22 cellular contexts compared by ENCODE assay signal in the genomic region with DNA sequence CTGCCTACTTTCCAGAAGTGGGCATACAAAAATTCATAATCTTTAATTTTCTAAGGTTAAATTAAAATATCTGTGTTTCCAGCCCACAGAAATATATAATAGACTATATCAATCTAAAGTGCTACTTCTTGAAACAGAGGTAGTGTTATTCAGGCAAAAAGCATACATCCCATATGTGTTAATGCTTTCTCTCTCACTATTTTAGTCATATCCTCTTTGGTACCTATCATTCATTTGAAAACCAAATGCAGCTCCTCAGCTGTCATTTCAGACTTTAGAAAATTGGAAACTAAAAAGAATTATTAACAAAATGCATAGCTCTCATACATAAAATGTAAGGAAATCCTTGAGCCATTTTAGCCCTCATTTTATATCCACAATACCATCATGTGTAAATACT. TPM values are rescaled to one million over a fixed set of nuclear protein-coding genes. Genes with fewer than 3 reads are reported as not detected.
DNase-seq lines count a peak whose midpoint lies in the region; ATAC-seq and TF ChIP-seq lines count a peak whose summit lies in the region.
"Had no signal": no experiment of that assay in that cellular context is flagged by ENCODE, and none has a peak within 500 bp of the region (broad histone marks: within the 10 kb centered on the region; RNA-seq: fewer than 3 reads in every experiment).

No MANE protein-coding gene starts in this region.

- DNase-seq in suprapubic skin (ENCODE audit: low spot score in 2 of 2) (no peak), A172 (ENCODE audit: low spot score) (no peak), cerebellar nuclear complex (lab: John Stamatoyannopoulos, UW) (no peak)
- no peak for DNase-seq in stimulated activated naive CD8-positive, alpha-beta T cell treated with anti-CD3 and anti-CD28 coated beads, Interleukin-15, Interleukin-2, amounts not matched to agents 100 U/mL and 50 U/mL, for 24 hours
- DNase-seq: activated CD4-positive, alpha-beta T cell treated with anti-CD3 and anti-CD28 coated beads for 1 hour; activated naive CD8-positive, alpha-beta T cell treated with anti-CD3 and anti-CD28 coated beads for 36 hours; CD4-positive, CD25-positive, alpha-beta regulatory T cell; colonic mucosa; HCEC 1CT; immature natural killer cell; MM.1S; NCI-H146; NCI-H2171 treated with DMSO at 0.1 percent for 48 hours; NCI-H748 treated with DMSO at 0.1 percent for 48 hours; OCI-M1; right lobe of liver; SHP77 treated with DMSO at 0.1 percent for 48 hours had no signal

- peaks cover 2% of the 10 kb centered on the region for H3K27me3 Mint-ChIP-seq in activated T-helper 17 cell treated with anti-CD3 and anti-CD28 coated beads, Interleukin-2, amount 50 U/mL, for 72 hours

- TF ChIP-seq EP300 in suprapubic skin (IDR thresholded peaks at IDR 0.05): no peak

- H3K9me3 ChIP-seq in suprapubic skin: no peaks in the 10 kb centered on the region
- H3K9me3 ChIP-seq: colonic mucosa, right lobe of liver had no signal

- H3K9me3 Mint-ChIP-seq in activated T-helper 17 cell treated with anti-CD3 and anti-CD28 coated beads, Interleukin-2, amount 50 U/mL, for 72 hours: peaks cover under 1% of the 10 kb centered on the region

- no peaks in the 10 kb centered on the region for H3K36me3 ChIP-seq in suprapubic skin
- H3K36me3 ChIP-seq: colonic mucosa, right lobe of liver had no signal

- no peak overlapping the region for H3K27ac Mint-ChIP-seq in activated T-helper 17 cell treated with anti-CD3 and anti-CD28 coated beads, Interleukin-2, amount 50 U/mL, for 72 hours
- H3K27ac Mint-ChIP-seq: activated naive CD8-positive, alpha-beta T cell treated with anti-CD3 and anti-CD28 coated beads for 36 hours; CD4-positive, CD25-positive, alpha-beta regulatory T cell; immature natural killer cell had no signal

- ATAC-seq in GM18867 (IDR thresholded peaks at IDR 0.05; ENCODE audit: unreplicated experiment): peak; percentile 57
- ATAC-seq in GM21619 (IDR thresholded peaks at IDR 0.05; ENCODE audit: unreplicated experiment): peak; percentile 91
- ATAC-seq in activated T-helper 17 cell treated with anti-CD3 and anti-CD28 coated beads, Interleukin-2, amount 50 U/mL, for 72 hours (replicated peaks): peak; percentile 28
- no peak for ATAC-seq in stimulated activated naive CD8-positive, alpha-beta T cell treated with anti-CD3 and anti-CD28 coated beads, Interleukin-15, Interleukin-2, amounts not matched to agents 100 U/mL and 50 U/mL, for 24 hours
- ATAC-seq: right lobe of liver had no signal

- H3K27ac ChIP-seq in suprapubic skin: no peak overlapping the region
- H3K27ac ChIP-seq: colonic mucosa, right lobe of liver had no signal

- H3K4me1 ChIP-seq in suprapubic skin: no peaks in the 10 kb centered on the region
- H3K4me1 ChIP-seq: colonic mucosa, right lobe of liver had no signal

- H3K36me3 Mint-ChIP-seq in activated T-helper 17 cell treated with anti-CD3 and anti-CD28 coated beads, Interleukin-2, amount 50 U/mL, for 72 hours (ENCODE audit: low read depth): no peaks in the 10 kb centered on the region
- H3K36me3 Mint-ChIP-seq: activated naive CD8-positive, alpha-beta T cell treated with anti-CD3 and anti-CD28 coated beads for 36 hours; CD4-positive, CD25-positive, alpha-beta regulatory T cell; immature natural killer cell had no signal

- H3K4me3 Mint-ChIP-seq in activated T-helper 17 cell treated with anti-CD3 and anti-CD28 coated beads, Interleukin-2, amount 50 U/mL, for 72 hours: no peak overlapping the region
- H3K4me3 Mint-ChIP-seq: activated naive CD8-positive, alpha-beta T cell treated with anti-CD3 and anti-CD28 coated beads for 36 hours; CD4-positive, CD25-positive, alpha-beta regulatory T cell; immature natural killer cell had no signal

- no peak for TF ChIP-seq POLR2A in suprapubic skin (IDR thresholded peaks at IDR 0.05)

- peak overlapping the region; percentile 15 for H3K4me3 ChIP-seq in suprapubic skin
- H3K4me3 ChIP-seq: colonic mucosa, lung, right lobe of liver had no signal

- H3K27me3 ChIP-seq in suprapubic skin: no peaks in the 10 kb centered on the region
- H3K27me3 ChIP-seq: colonic mucosa, right lobe of liver had no signal

- H3K4me1 Mint-ChIP-seq in activated T-helper 17 cell treated with anti-CD3 and anti-CD28 coated beads, Interleukin-2, amount 50 U/mL, for 72 hours: no peaks in the 10 kb centered on the region
- H3K4me1 Mint-ChIP-seq: immature natural killer cell had no signal

- no peak for TF ChIP-seq CTCF in suprapubic skin (IDR thresholded peaks at IDR 0.05)

RNA-seq across cellular contexts. Expression of a gene that starts 0.9 kb away (rescaled TPM):
- total RNA-seq in activated T-helper 17 cell treated with anti-CD3 and anti-CD28 coated beads, Interleukin-2, amount 50 U/mL, for 72 hours: not detected
- 10 to 100 TPM in 1 of 4 donors, 1 to 10 TPM in 3; 2.5 to 12.6 (median 6.9) TPM for total RNA-seq in suprapubic skin
- total RNA-seq in A172 (2014; rRNA removed; shearing (Covaris generic)): not detected in 2 replicates
- total RNA-seq: activated naive CD8-positive, alpha-beta T cell treated with anti-CD3 and anti-CD28 coated beads for 36 hours; CD4-positive, CD25-positive, alpha-beta regulatory T cell; G401 had no signal

RNA-seq across cellular contexts. Expression of a gene that starts 42.2 kb away (rescaled TPM):
- 10 to 100 TPM; 20.9 to 26.3 TPM for total RNA-seq in activated T-helper 17 cell treated with anti-CD3 and anti-CD28 coated beads, Interleukin-2, amount 50 U/mL, for 72 hours
- total RNA-seq in suprapubic skin: 10 to 100 TPM; 19.4 to 34.4 (median 22.3) TPM
- 21.1 and 22.2 TPM in 2 replicates for total RNA-seq in A172 (2014; rRNA removed; shearing (Covaris generic))
